Comparison of ENCODE assay signal across 16 cellular contexts in genomic region chr4:21753084-21753760, GRCh38.
"Had no signal": no experiment of that assay in that cellular context is flagged by ENCODE, and none has a peak within 500 bp of the region (broad histone marks: within the 10 kb centered on the region; RNA-seq: fewer than 3 reads in every experiment).

No MANE protein-coding gene starts in this region.

- H3K4me1 ChIP-seq: psoas muscle, upper lobe of left lung had no signal

- H3K4me3 ChIP-seq: dorsolateral prefrontal cortex, psoas muscle, upper lobe of left lung had no signal

- H3K27ac ChIP-seq: dorsolateral prefrontal cortex, psoas muscle, upper lobe of left lung had no signal

- H3K36me3 Mint-ChIP-seq: activated naive CD8-positive, alpha-beta T cell treated with anti-CD3 and anti-CD28 coated beads, Interleukin-2, amount 10 ng/mL, durations not matched to agents 7 days and 5 days had no signal

- H3K36me3 ChIP-seq: upper lobe of left lung had no signal

- H3K27ac Mint-ChIP-seq: activated CD4-positive, alpha-beta T cell treated with anti-CD3 and anti-CD28 coated beads, Interleukin-2, amount 10 ng/mL, durations not matched to agents 7 days and 5 days; activated naive CD8-positive, alpha-beta T cell treated with anti-CD3 and anti-CD28 coated beads, Interleukin-2, amount 10 ng/mL, durations not matched to agents 7 days and 5 days; activated T-helper 1 cell treated with anti-CD3 and anti-CD28 coated beads, Interleukin-12 subunit alpha, Interleukin-12 subunit beta, Interleukin-2, Interleukin-4 antibody, amounts not matched to agents 30 ng/mL and 10 ng/mL and 1 ng/mL, durations not matched to agents 14 hours and 24 hours and 36 hours; T-helper 2 cell treated with Interferon-gamma antibody and Interleukin-4, amounts not matched to agents 5 μg/mL and 100 μg/mL, for 36 hours had no signal

- H3K27me3 Mint-ChIP-seq: activated CD4-positive, alpha-beta T cell treated with anti-CD3 and anti-CD28 coated beads, Interleukin-2, amount 10 ng/mL, durations not matched to agents 7 days and 5 days; activated naive CD8-positive, alpha-beta T cell treated with anti-CD3 and anti-CD28 coated beads, Interleukin-2, amount 10 ng/mL, durations not matched to agents 7 days and 5 days had no signal

- ATAC-seq: psoas muscle; sciatic nerve; stimulated activated naive CD8-positive, alpha-beta T cell treated with anti-CD3 and anti-CD28 coated beads, Interleukin-15, amount 100 ng/mL, for 72 hours had no signal

- DNase-seq: activated CD4-positive, alpha-beta T cell treated with anti-CD3 and anti-CD28 coated beads, Interleukin-2, amount 10 ng/mL, durations not matched to agents 7 days and 5 days; activated CD4-positive, CD25-positive, alpha-beta regulatory T cell; activated CD8-positive, alpha-beta memory T cell treated with anti-CD3 and anti-CD28 coated beads for 24 hours; activated naive CD4-positive, alpha-beta T cell; activated naive CD8-positive, alpha-beta T cell treated with anti-CD3 and anti-CD28 coated beads, Interleukin-2, amount 10 ng/mL, durations not matched to agents 7 days and 5 days; anterior cingulate cortex; dorsolateral prefrontal cortex; kidney; midbrain; psoas muscle; stimulated activated naive CD8-positive, alpha-beta T cell treated with anti-CD3 and anti-CD28 coated beads, Interleukin-15, amount 100 ng/mL, for 72 hours; upper lobe of left lung had no signal

- H3K27me3 ChIP-seq: dorsolateral prefrontal cortex, upper lobe of left lung had no signal

- H3K9me3 ChIP-seq: psoas muscle, upper lobe of left lung had no signal

- H3K4me3 Mint-ChIP-seq: activated CD4-positive, alpha-beta T cell treated with anti-CD3 and anti-CD28 coated beads, Interleukin-2, amount 10 ng/mL, durations not matched to agents 7 days and 5 days; activated naive CD8-positive, alpha-beta T cell treated with anti-CD3 and anti-CD28 coated beads, Interleukin-2, amount 10 ng/mL, durations not matched to agents 7 days and 5 days; activated T-helper 1 cell treated with anti-CD3 and anti-CD28 coated beads, Interleukin-12 subunit alpha, Interleukin-12 subunit beta, Interleukin-2, Interleukin-4 antibody, amounts not matched to agents 30 ng/mL and 10 ng/mL and 1 ng/mL, durations not matched to agents 14 hours and 24 hours and 36 hours; neural crest cell; stimulated activated naive CD8-positive, alpha-beta T cell treated with anti-CD3 and anti-CD28 coated beads, Interleukin-15, amount 100 ng/mL, for 72 hours; T-helper 2 cell treated with Interferon-gamma antibody and Interleukin-4, amounts not matched to agents 5 μg/mL and 100 μg/mL, for 36 hours had no signal

- H3K4me1 Mint-ChIP-seq: activated CD4-positive, alpha-beta T cell treated with anti-CD3 and anti-CD28 coated beads, Interleukin-2, amount 10 ng/mL, durations not matched to agents 7 days and 5 days; activated naive CD8-positive, alpha-beta T cell treated with anti-CD3 and anti-CD28 coated beads, Interleukin-2, amount 10 ng/mL, durations not matched to agents 7 days and 5 days; neural crest cell; stimulated activated naive CD8-positive, alpha-beta T cell treated with anti-CD3 and anti-CD28 coated beads, Interleukin-15, amount 100 ng/mL, for 72 hours had no signal

- H3K9me3 Mint-ChIP-seq: activated CD4-positive, alpha-beta T cell treated with anti-CD3 and anti-CD28 coated beads, Interleukin-2, amount 10 ng/mL, durations not matched to agents 7 days and 5 days; activated naive CD8-positive, alpha-beta T cell treated with anti-CD3 and anti-CD28 coated beads, Interleukin-2, amount 10 ng/mL, durations not matched to agents 7 days and 5 days; activated T-helper 1 cell treated with anti-CD3 and anti-CD28 coated beads, Interleukin-12 subunit alpha, Interleukin-12 subunit beta, Interleukin-2, Interleukin-4 antibody, amounts not matched to agents 30 ng/mL and 10 ng/mL and 1 ng/mL, durations not matched to agents 14 hours and 24 hours and 36 hours; neural crest cell; stimulated activated naive CD8-positive, alpha-beta T cell treated with anti-CD3 and anti-CD28 coated beads, Interleukin-15, amount 100 ng/mL, for 72 hours; T-helper 2 cell treated with Interferon-gamma antibody and Interleukin-4, amounts not matched to agents 5 μg/mL and 100 μg/mL, for 36 hours had no signal
